ENCODE assay signal across 9 cellular contexts in the genomic region with DNA sequence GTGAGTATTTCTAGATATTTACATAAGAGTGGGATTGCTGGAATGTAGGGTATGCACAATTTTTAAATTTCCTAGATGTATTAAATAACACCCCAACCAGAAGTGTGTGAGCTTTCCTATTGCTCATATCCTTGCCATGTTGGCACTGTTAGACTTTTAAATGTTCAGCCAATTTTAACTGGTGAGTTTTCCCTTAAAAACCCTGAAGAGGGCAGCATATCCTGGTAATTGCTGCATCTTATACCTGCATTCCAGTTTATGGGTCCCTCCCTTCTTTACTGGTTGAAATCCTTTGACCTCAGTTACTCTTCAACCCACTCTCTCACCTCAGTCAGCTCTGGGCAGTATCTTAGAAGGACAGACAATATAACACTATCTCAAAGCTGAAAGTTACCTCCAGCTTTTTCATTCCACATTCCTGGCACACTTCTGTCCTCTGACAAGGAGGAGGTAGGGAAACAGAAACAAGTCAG.
DNase-seq lines count a peak whose midpoint lies in the region; ATAC-seq, FAIRE-seq and TF ChIP-seq lines count a peak whose summit lies in the region.
"Had no signal": no experiment of that assay in that cellular context is flagged by ENCODE, and none has a peak within 500 bp of the region (broad histone marks: within the 10 kb centered on the region; RNA-seq: fewer than 3 reads in every experiment).

No MANE protein-coding gene starts in this region.

- H3K4me3 ChIP-seq in bronchial epithelial cell (ENCODE audit: low read depth, low read length): no peak overlapping the region
- H3K4me3 ChIP-seq: SK-N-MC had no signal

- no peaks in the 10 kb centered on the region for H3K36me3 ChIP-seq in bronchial epithelial cell (ENCODE audit: control insufficient read depth, insufficient read depth, low read length)

- TF ChIP-seq CTCF in bronchial epithelial cell (IDR thresholded peaks at IDR 0.05; ENCODE audit: insufficient read depth, low read length, severe bottlenecking): peak; percentile 59

- DNase-seq in GF-D8 (lab: John Stamatoyannopoulos, UW) (peak; percentile 0), LoVo (ENCODE audit: low spot score) (peak; percentile 73), bronchial epithelial cell (ENCODE audit: low read depth) (peak; percentile 86), midbrain (lab: John Stamatoyannopoulos, UW) (peak; percentile 11), COLO668 (lab: John Stamatoyannopoulos, UW; ENCODE audit: unreplicated experiment) (no peak), CD1c-positive myeloid dendritic cell (ENCODE audit: extremely low spot score) (no peak)

- no peak for ATAC-seq in GM18502 (IDR thresholded peaks at IDR 0.05; ENCODE audit: poor library complexity, unreplicated experiment)
- ATAC-seq in GM18511 (IDR thresholded peaks at IDR 0.05; ENCODE audit: unreplicated experiment): no peak

- no peak for FAIRE-seq in bronchial epithelial cell (lab: Jason Lieb, UNC)

- no peaks in the 10 kb centered on the region for H3K27me3 ChIP-seq in bronchial epithelial cell (ENCODE audit: control insufficient read depth, insufficient read depth, low read length)

Comparison
In these comparisons a context has a peak if more than half of its experiments do, and no peak if none do; other contexts are left out.
1. DNase-seq: peak in GF-D8 (single experiment), LoVo (single experiment), bronchial epithelial cell (single experiment) and midbrain (single experiment); none in COLO668 (single experiment) and CD1c-positive myeloid dendritic cell (single experiment).